In the genomic region with DNA sequence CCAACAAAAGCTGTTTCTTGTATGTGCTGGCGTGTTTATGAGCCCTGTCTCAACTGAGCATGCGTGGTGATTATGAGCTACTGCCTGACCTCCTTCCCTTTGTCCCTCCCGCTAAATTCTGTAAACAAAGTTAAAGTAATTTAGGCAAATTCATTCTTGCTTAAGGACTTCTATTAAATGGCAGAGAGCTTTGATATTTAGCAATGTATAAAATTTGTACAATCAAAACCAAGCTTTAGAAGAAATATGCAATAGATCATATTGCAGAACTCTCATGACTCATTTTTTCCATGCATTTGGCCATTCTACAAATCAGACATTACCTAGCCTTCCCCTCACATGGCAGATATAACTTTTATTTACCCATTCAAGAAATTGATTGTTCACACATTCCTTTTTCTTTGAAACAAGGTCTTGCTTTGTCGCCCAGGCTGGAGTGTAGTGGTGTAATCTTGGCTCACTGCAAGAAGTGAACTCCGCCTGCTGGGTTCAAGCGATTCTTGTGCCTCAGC, we compare ENCODE assay signal across 1 cellular context.
TF ChIP-seq lines count a peak whose summit lies in the region.

No MANE protein-coding gene starts in this region.

TF ChIP-seq in endothelial cell of umbilical vein, 7 proteins besides CTCF, POLR2A, EP300 and RAD21:
- TF ChIP-seq FOS (IDR thresholded peaks at IDR 0.05; ENCODE audit: borderline replicate concordance, insufficient read depth, low read length) (no peak), MAX (IDR thresholded peaks at IDR 0.05; ENCODE audit: insufficient read depth, insufficient read length) (no peak), POLR2AphosphoS5 (IDR thresholded peaks at IDR 0.05; ENCODE audit: insufficient read depth, low read depth, low read length) (no peak), GATA2 (IDR thresholded peaks at IDR 0.05; ENCODE audit: insufficient read depth, insufficient read length, low read depth, low read length) (no peak), JUN (IDR thresholded peaks at IDR 0.05; ENCODE audit: borderline replicate concordance, insufficient read depth, insufficient read length, low read depth) (no peak), EZH2 (IDR thresholded peaks at IDR 0.05; ENCODE audit: borderline replicate concordance, low read depth, low read length, severe bottlenecking) (no peak), MYC (IDR thresholded peaks at IDR 0.05; ENCODE audit: low read depth, low read length) (no peak)
